ENCODE assay signal across 26 cellular contexts in genomic region chr10:21688870-21689269, GRCh38.
DNase-seq lines count a peak whose midpoint lies in the region; ATAC-seq, FAIRE-seq and TF ChIP-seq lines count a peak whose summit lies in the region.
"Had no signal": no experiment of that assay in that cellular context is flagged by ENCODE, and none has a peak within 500 bp of the region (broad histone marks: within the 10 kb centered on the region; RNA-seq: fewer than 3 reads in every experiment).

No MANE protein-coding gene starts in this region.

- no peak for TF ChIP-seq CTCF in K562 (IDR thresholded peaks at IDR 0.05 in 2 of 3, conservative IDR thresholded peaks at IDR 0.05 in 1 of 3; ENCODE audit: insufficient read depth in 2 of 3, low read depth in 1 of 3, low read length in 3 of 3)
- no peak for TF ChIP-seq CTCF in keratinocyte (optimal IDR thresholded peaks at IDR 0.05 in 1 of 3, IDR thresholded peaks at IDR 0.05 in 1 of 3, conservative IDR thresholded peaks at IDR 0.05 in 1 of 3; ENCODE audit: extremely low read depth in 1 of 3, insufficient read depth in 2 of 3, low read length in 3 of 3)
- TF ChIP-seq CTCF in pancreas (IDR thresholded peaks at IDR 0.05) = no peak

- TF ChIP-seq RAD21 in K562 (CRISPR knock-in tag; conservative IDR thresholded peaks at IDR 0.05 in 1 of 2, IDR thresholded peaks at IDR 0.05 in 1 of 2) = no peak

- DNase-seq in activated T-cell treated with anti-CD3 and anti-CD28 coated beads, Interleukin-2, amount 50 U/mL, for 72 hours = no peak
- no peak for DNase-seq in activated T-cell treated with anti-CD3 and anti-CD28 coated beads, Interleukin-2, amount 50 U/mL, for 24 hours
- no peak for DNase-seq in stimulated activated naive CD8-positive, alpha-beta T cell treated with anti-CD3 and anti-CD28 coated beads, Interleukin-15, amount 100 ng/mL, for 72 hours
- no peak for DNase-seq in stimulated activated naive CD8-positive, alpha-beta T cell treated with anti-CD3 and anti-CD28 coated beads, Interleukin-15, Interleukin-2, amounts not matched to agents 100 U/mL and 50 U/mL, for 24 hours
- DNase-seq in K562 (ENCODE audit: extremely low read depth in 1 of 4, low spot score in 3 of 4) (no peak), keratinocyte (ENCODE audit: low read depth, low spot score) (no peak), pancreas (no peak)
- no peak for DNase-seq in NK-92 treated with Interleukin-12 subunit alpha and Interleukin-12 subunit beta, amount 100 ng/mL, for 24 hours (lab: John Stamatoyannopoulos, UW)
- DNase-seq: ACHN; AML-193; BE2C; CD4-positive, alpha-beta T cell; CD8-positive, alpha-beta memory T cell; DMS53; DMS79 treated with DMSO at 0.1 percent for 48 hours; GF-D8; GOT3; HFFc6 had no signal

- peak overlapping the region; percentile 99 for H3K27ac Mint-ChIP-seq in activated T-cell treated with anti-CD3 and anti-CD28 coated beads, Interleukin-2, amount 50 U/mL, for 72 hours
- H3K27ac Mint-ChIP-seq in activated T-cell treated with anti-CD3 and anti-CD28 coated beads, Interleukin-2, amount 50 U/mL, for 24 hours = no peak overlapping the region
- peak overlapping the region; percentile 29 to 46 for H3K27ac Mint-ChIP-seq in stimulated activated naive CD8-positive, alpha-beta T cell treated with anti-CD3 and anti-CD28 coated beads, Interleukin-15, amount 100 ng/mL, for 72 hours
- H3K27ac Mint-ChIP-seq: CD4-positive, alpha-beta T cell; HFFc6 had no signal

- H3K4me2 ChIP-seq in K562 (ENCODE audit: insufficient read depth, low read length) (no peak overlapping the region), keratinocyte (ENCODE audit: control insufficient read depth, extremely low read depth, insufficient read depth, low read depth, low read length) (no peak overlapping the region)
- H3K4me2 ChIP-seq: BLaER1 treated with 17β-estradiol and CSF1 and Interleukin-3, amounts not matched to agents 10 nM and 100 nM had no signal

- no peaks in the 10 kb centered on the region for H3K9me1 ChIP-seq in K562 (ENCODE audit: control insufficient read depth, insufficient read depth, low read length)
- no peaks in the 10 kb centered on the region for H3K9me1 ChIP-seq in keratinocyte (ENCODE audit: control insufficient read depth, extremely low read depth, insufficient read depth, low read length)

- intact Hi-C loops in K562 (cut with micrococcal nuclease) (no loop called here), pancreas (cut with DNase I) (no loop called here)

- H3K4me3 ChIP-seq in K562 (no peak overlapping the region), keratinocyte (ENCODE audit: control insufficient read depth in 2 of 3, extremely low read depth in 1 of 3, insufficient read depth in 2 of 3, low read depth in 1 of 3, low read length in 3 of 3) (no peak overlapping the region), pancreas (no peak overlapping the region)
- H3K4me3 ChIP-seq: BLaER1 treated with 17β-estradiol and CSF1 and Interleukin-3, amounts not matched to agents 10 nM and 100 nM; HAP-1 had no signal

- H3K27me3 Mint-ChIP-seq in activated T-cell treated with anti-CD3 and anti-CD28 coated beads, Interleukin-2, amount 50 U/mL, for 72 hours (ENCODE audit: low read depth) = no peaks in the 10 kb centered on the region
- no peaks in the 10 kb centered on the region for H3K27me3 Mint-ChIP-seq in activated T-cell treated with anti-CD3 and anti-CD28 coated beads, Interleukin-2, amount 50 U/mL, for 24 hours
- H3K27me3 Mint-ChIP-seq in stimulated activated naive CD8-positive, alpha-beta T cell treated with anti-CD3 and anti-CD28 coated beads, Interleukin-15, amount 100 ng/mL, for 72 hours = no peaks in the 10 kb centered on the region
- H3K27me3 Mint-ChIP-seq: CD4-positive, alpha-beta T cell; CD8-positive, alpha-beta memory T cell had no signal

- H2AFZ ChIP-seq in K562 (ENCODE audit: low read depth, low read length) = no peak overlapping the region
- no peak overlapping the region for H2AFZ ChIP-seq in keratinocyte (ENCODE audit: control insufficient read depth, low read length)

- H4K20me1 ChIP-seq in K562 (replicated peaks; ENCODE audit: control insufficient read depth, insufficient read depth, low read length) (no peaks in the 10 kb centered on the region), keratinocyte (ENCODE audit: control insufficient read depth, extremely low read depth, insufficient read depth, low read length) (no peaks in the 10 kb centered on the region)

- dilution Hi-C loops in keratinocyte (cut with MboI; ENCODE audit: extremely low pct_ligation_motif_present, low sequenced_read_pairs) = no loop called here

- peaks cover 23% of the 10 kb centered on the region for H3K4me1 Mint-ChIP-seq in activated T-cell treated with anti-CD3 and anti-CD28 coated beads, Interleukin-2, amount 50 U/mL, for 72 hours (ENCODE audit: low read depth)
- peaks cover 23% of the 10 kb centered on the region for H3K4me1 Mint-ChIP-seq in activated T-cell treated with anti-CD3 and anti-CD28 coated beads, Interleukin-2, amount 50 U/mL, for 24 hours (ENCODE audit: low read depth)
- H3K4me1 Mint-ChIP-seq in stimulated activated naive CD8-positive, alpha-beta T cell treated with anti-CD3 and anti-CD28 coated beads, Interleukin-15, amount 100 ng/mL, for 72 hours = peaks cover 12% of the 10 kb centered on the region
- H3K4me1 Mint-ChIP-seq: CD14-positive monocyte had no signal

- H3K4me3 Mint-ChIP-seq in activated T-cell treated with anti-CD3 and anti-CD28 coated beads, Interleukin-2, amount 50 U/mL, for 72 hours = peak overlapping the region in 1 of 2 donors; percentile 29
- no peak overlapping the region for H3K4me3 Mint-ChIP-seq in activated T-cell treated with anti-CD3 and anti-CD28 coated beads, Interleukin-2, amount 50 U/mL, for 24 hours
- H3K4me3 Mint-ChIP-seq in stimulated activated naive CD8-positive, alpha-beta T cell treated with anti-CD3 and anti-CD28 coated beads, Interleukin-15, amount 100 ng/mL, for 72 hours = no peak overlapping the region
- H3K4me3 Mint-ChIP-seq: CD14-positive monocyte; CD4-positive, alpha-beta T cell; CD8-positive, alpha-beta memory T cell; HFFc6 had no signal

- FAIRE-seq in K562 (lab: Jason Lieb, UNC) (no peak), keratinocyte (lab: Jason Lieb, UNC) (no peak), pancreas (lab: Jason Lieb, UNC) (no peak)
- FAIRE-seq: A204.1, GM12891, GM18507, H54 had no signal

- H3K79me2 ChIP-seq in K562 (ENCODE audit: control insufficient read depth, insufficient read depth, low read length) = peaks cover 17% of the 10 kb centered on the region; the same call in 2 of the 3 replicates
- no peaks in the 10 kb centered on the region for H3K79me2 ChIP-seq in keratinocyte (ENCODE audit: control insufficient read depth, insufficient read depth, low read length)

- H3K9me3 ChIP-seq in K562 (replicated peaks; ENCODE audit: control insufficient read depth, insufficient read depth, low read depth, low read length) = no peaks in the 10 kb centered on the region
- no peaks in the 10 kb centered on the region for H3K9me3 ChIP-seq in keratinocyte (ENCODE audit: control insufficient read depth, low read depth, low read length)
- H3K9me3 ChIP-seq in pancreas = no peaks in the 10 kb centered on the region
- H3K9me3 ChIP-seq: BE2C; BLaER1 treated with 17β-estradiol and CSF1 and Interleukin-3, amounts not matched to agents 10 nM and 100 nM; HAP-1 had no signal

- H3K27ac ChIP-seq in K562 (ENCODE audit: extremely low read depth, low read depth, low read length) (no peak overlapping the region), keratinocyte (ENCODE audit: control insufficient read depth, insufficient read depth, low read length) (peak overlapping the region; percentile 80), pancreas (no peak overlapping the region)
- H3K27ac ChIP-seq: 22Rv1; BLaER1 treated with 17β-estradiol and CSF1 and Interleukin-3, amounts not matched to agents 10 nM and 100 nM had no signal

- no peak for ATAC-seq in activated T-cell treated with anti-CD3 and anti-CD28 coated beads, Interleukin-2, amount 50 U/mL, for 72 hours (replicated peaks in 1 of 2)
- ATAC-seq in stimulated activated naive CD8-positive, alpha-beta T cell treated with anti-CD3 and anti-CD28 coated beads, Interleukin-15, amount 100 ng/mL, for 72 hours = no peak
- ATAC-seq in stimulated activated naive CD8-positive, alpha-beta T cell treated with anti-CD3 and anti-CD28 coated beads, Interleukin-15, Interleukin-2, amounts not matched to agents 100 U/mL and 50 U/mL, for 24 hours = no peak
- ATAC-seq in K562 (no peak), pancreas (no peak)

- TF ChIP-seq EP300 in K562 (IDR thresholded peaks at IDR 0.05; ENCODE audit: low read length) = no peak

- H3K36me3 ChIP-seq in K562 (ENCODE audit: control insufficient read depth, insufficient read depth, low read length) (peaks cover 60% of the 10 kb centered on the region), keratinocyte (ENCODE audit: control insufficient read depth in 2 of 2, extremely low read depth in 1 of 2, insufficient read depth in 2 of 2, low read length in 2 of 2) (peaks cover 0 to 4% of the 10 kb centered on the region in 2 experiments), pancreas (peaks cover 0 to 2% (median 0%) of the 10 kb centered on the region in 3 donors)
- H3K36me3 ChIP-seq: BE2C had no signal

- in situ Hi-C loops in K562 (cut with MboI) = no loop called here

- H3K4me1 ChIP-seq in K562 (replicated peaks in 1 of 2; ENCODE audit: control insufficient read depth in 2 of 2, insufficient read depth in 2 of 2, low read length in 2 of 2) (peaks cover 0 to 8% of the 10 kb centered on the region in 2 experiments; a peak in 2 of 5 replicates), keratinocyte (ENCODE audit: control insufficient read depth, extremely low read depth, insufficient read depth, low read length) (peaks cover 7% of the 10 kb centered on the region), pancreas (no peaks in the 10 kb centered on the region)
- H3K4me1 ChIP-seq: BE2C; BLaER1 treated with 17β-estradiol and CSF1 and Interleukin-3, amounts not matched to agents 10 nM and 100 nM had no signal

- POLR2A ChIA-PET in K562 (lab: Yijun Ruan, JAX) = interaction anchor here (0.6 to 0.8 kb wide), 2 partner anchors 28 to 36 kb away, joined by 3 read pairs; no protein-coding TSS in a partner anchor

- CTCF ChIA-PET in K562 (lab: Yijun Ruan, JAX; ENCODE audit: low intra/inter-chr PET ratio) = no interaction called here

- no peaks in the 10 kb centered on the region for H3K27me3 ChIP-seq in K562 (ENCODE audit: control insufficient read depth in 2 of 2, insufficient read depth in 2 of 2, low read length in 2 of 2)
- H3K27me3 ChIP-seq in keratinocyte (ENCODE audit: control insufficient read depth, extremely low read depth, insufficient read depth, low read length) = no peaks in the 10 kb centered on the region
- no peaks in the 10 kb centered on the region for H3K27me3 ChIP-seq in pancreas
- H3K27me3 ChIP-seq: BE2C; BLaER1 treated with 17β-estradiol and CSF1 and Interleukin-3, amounts not matched to agents 10 nM and 100 nM had no signal

- no TSS peak for BruUV-seq in K562 (replicated peaks; lab: Mats Ljungman, UMichigan)

- H3K36me3 Mint-ChIP-seq in activated T-cell treated with anti-CD3 and anti-CD28 coated beads, Interleukin-2, amount 50 U/mL, for 72 hours (ENCODE audit: insufficient read depth in 2 of 2) = peaks cover 4 to 11% of the 10 kb centered on the region in 2 donors
- peaks cover 68% of the 10 kb centered on the region for H3K36me3 Mint-ChIP-seq in activated T-cell treated with anti-CD3 and anti-CD28 coated beads, Interleukin-2, amount 50 U/mL, for 24 hours (ENCODE audit: low read depth)

- WGBS in K562 (ENCODE audit: insufficient coverage, low coverage, missing lambda C conversion rate) = 100% methylated on average over 1 of the region's 1 CpG
- WGBS in pancreas, 2 donors = 95 to 100% methylated on average over 1 of the region's 1 CpG

- no peak overlapping the region for H3K9ac ChIP-seq in K562 (ENCODE audit: insufficient read depth in 1 of 2, low read depth in 2 of 2, low read length in 2 of 2)
- no peak overlapping the region for H3K9ac ChIP-seq in keratinocyte (ENCODE audit: control insufficient read depth, extremely low read depth, insufficient read depth, low read length)
- H3K9ac ChIP-seq: BLaER1 treated with 17β-estradiol and CSF1 and Interleukin-3, amounts not matched to agents 10 nM and 100 nM had no signal

- TF ChIP-seq POLR2A in K562 (conservative IDR thresholded peaks at IDR 0.05) = no peak

- H3K9me3 Mint-ChIP-seq in activated T-cell treated with anti-CD3 and anti-CD28 coated beads, Interleukin-2, amount 50 U/mL, for 72 hours = no peaks in the 10 kb centered on the region
- H3K9me3 Mint-ChIP-seq in activated T-cell treated with anti-CD3 and anti-CD28 coated beads, Interleukin-2, amount 50 U/mL, for 24 hours = no peaks in the 10 kb centered on the region
- H3K9me3 Mint-ChIP-seq in stimulated activated naive CD8-positive, alpha-beta T cell treated with anti-CD3 and anti-CD28 coated beads, Interleukin-15, amount 100 ng/mL, for 72 hours = no peaks in the 10 kb centered on the region
- H3K9me3 Mint-ChIP-seq: CD4-positive, alpha-beta T cell; CD8-positive, alpha-beta memory T cell; HFFc6 had no signal
